Comparison of ENCODE assay signal across 15 cellular contexts in genomic region chr9:37198034-37198718, GRCh38.
DNase-seq lines count a peak whose midpoint lies in the region; ATAC-seq and TF ChIP-seq lines count a peak whose summit lies in the region.
"Had no signal": no experiment of that assay in that cellular context is flagged by ENCODE, and none has a peak within 500 bp of the region (broad histone marks: within the 10 kb centered on the region; RNA-seq: fewer than 3 reads in every experiment).

No MANE protein-coding gene starts in this region.

- H3K27ac Mint-ChIP-seq in CD4-positive, alpha-beta T cell: peak overlapping the region; percentile 19
- H3K27ac Mint-ChIP-seq in HFFc6: peak overlapping the region; percentile 0; the same call in 1 of the 2 replicates

- H3K27ac ChIP-seq in CD4-positive, alpha-beta T cell (ENCODE audit: low read depth, low read length): no peak overlapping the region
- H3K27ac ChIP-seq in gastrocnemius medialis: no peak overlapping the region
- H3K27ac ChIP-seq: PC-9 had no signal

- no peak for ATAC-seq in CD4-positive, alpha-beta T cell (ENCODE audit: poor library complexity)
- ATAC-seq in gastrocnemius medialis: no peak
- ATAC-seq in HG03439 (IDR thresholded peaks at IDR 0.05; ENCODE audit: unreplicated experiment): no peak

- no peak overlapping the region for H3K4me3 ChIP-seq in fibroblast of the aortic adventitia (ENCODE audit: low read depth, low read length)
- H3K4me3 ChIP-seq in gastrocnemius medialis: no peak overlapping the region
- H3K4me3 ChIP-seq: PC-9 had no signal

- H3K36me3 Mint-ChIP-seq in CD4-positive, alpha-beta T cell (ENCODE audit: low read depth): peaks cover 30% of the 10 kb centered on the region
- peaks cover 8% of the 10 kb centered on the region for H3K36me3 Mint-ChIP-seq in HFFc6 (ENCODE audit: low read depth)

- H3K4me3 Mint-ChIP-seq in CD4-positive, alpha-beta T cell: no peak overlapping the region
- H3K4me3 Mint-ChIP-seq in HFFc6: no peak overlapping the region

- no peaks in the 10 kb centered on the region for H3K9me3 ChIP-seq in CD4-positive, alpha-beta T cell (ENCODE audit: control insufficient read depth, low read length)
- no peaks in the 10 kb centered on the region for H3K9me3 ChIP-seq in gastrocnemius medialis

- DNase-seq in CD4-positive, alpha-beta T cell: no peak
- DNase-seq in HFFc6 (no peak), SKM-1 (lab: John Stamatoyannopoulos, UW; ENCODE audit: unreplicated experiment) (peak; percentile 44), fibroblast of the aortic adventitia (ENCODE audit: low read depth) (peak; percentile 15), gastrocnemius medialis (no peak), Ammon's horn (ENCODE audit: low spot score) (no peak), NCI-H510A (lab: John Stamatoyannopoulos, UW) (no peak)
- DNase-seq: activated CD4-positive, CD25-positive, alpha-beta regulatory T cell; activated naive CD4-positive, alpha-beta T cell; cortex of kidney; DMS79; NCI-H146; PC-9; stimulated activated CD4-positive, alpha-beta T cell treated with anti-CD3 and anti-CD28 coated beads, Interleukin-15, amount 100 ng/mL, for 24 hours had no signal

- in situ Hi-C loops in gastrocnemius medialis (cut with MboI; ENCODE audit: low sequenced_read_pairs in 4 of 4): loop anchor here in 1 of 4 donors (10.0 kb wide), 1 partner anchor 57 kb away; no protein-coding TSS in a partner anchor

- no peak for TF ChIP-seq CTCF in CD4-positive, alpha-beta T cell (IDR thresholded peaks at IDR 0.05)
- TF ChIP-seq CTCF in HFFc6 (IDR thresholded peaks at IDR 0.05) (no peak), fibroblast of the aortic adventitia (IDR thresholded peaks at IDR 0.05; ENCODE audit: insufficient read depth, low read length) (no peak), gastrocnemius medialis (IDR thresholded peaks at IDR 0.05 in 4 of 5, conservative IDR thresholded peaks at IDR 0.05 in 1 of 5) (no peak)

- peaks cover 68% of the 10 kb centered on the region for H3K4me1 Mint-ChIP-seq in CD4-positive, alpha-beta T cell (ENCODE audit: low read depth)
- peaks cover 63% of the 10 kb centered on the region for H3K4me1 Mint-ChIP-seq in HFFc6 (ENCODE audit: low read depth)

- POLR2A ChIA-PET in CD4-positive, alpha-beta T cell (lab: Charles Lee): no interaction called here

- H3K36me3 ChIP-seq in gastrocnemius medialis: no peaks in the 10 kb centered on the region

- no peaks in the 10 kb centered on the region for H3K9me3 Mint-ChIP-seq in CD4-positive, alpha-beta T cell
- H3K9me3 Mint-ChIP-seq in HFFc6: no peaks in the 10 kb centered on the region

- peaks cover 16 to 33% of the 10 kb centered on the region in 2 donors for H3K4me1 ChIP-seq in gastrocnemius medialis

- H3K27me3 ChIP-seq in CD4-positive, alpha-beta T cell (ENCODE audit: control insufficient read depth, insufficient read depth, low read length): no peaks in the 10 kb centered on the region
- H3K27me3 ChIP-seq in gastrocnemius medialis: no peaks in the 10 kb centered on the region

- no peak for TF ChIP-seq POLR2A in gastrocnemius medialis (IDR thresholded peaks at IDR 0.05)

- intact Hi-C loops in CD4-positive, alpha-beta T cell (cut with DNase I, micrococcal nuclease): loop anchor here in 1 of 2 experiments (10.0 kb wide), 1 partner anchor 1143 kb away; no protein-coding TSS in a partner anchor
- intact Hi-C loops in gastrocnemius medialis (cut with DNase I; ENCODE audit: low total_unique reads): no loop called here

- CTCF ChIA-PET in CD4-positive, alpha-beta T cell (lab: Charles Lee): interaction anchor here (1.6 kb wide), 1 partner anchor 10 kb away, joined by 3 read pairs; no protein-coding TSS in a partner anchor

- no peaks in the 10 kb centered on the region for H3K27me3 Mint-ChIP-seq in CD4-positive, alpha-beta T cell
- peaks cover 3% of the 10 kb centered on the region for H3K27me3 Mint-ChIP-seq in HFFc6 (ENCODE audit: insufficient read depth)

Comparison
In these comparisons a context has a peak if more than half of its experiments do, and no peak if none do; other contexts are left out.
1. DNase-seq: peak in SKM-1 (single experiment) and fibroblast of the aortic adventitia (single experiment); none in CD4-positive, alpha-beta T cell (0 of 10), HFFc6 (single experiment), gastrocnemius medialis (0 of 2), Ammon's horn (single experiment) and NCI-H510A (single experiment).